8 cellular contexts compared by ENCODE assay signal in genomic region chr18:9613550-9614400, GRCh38. TPM values are rescaled to one million over a fixed set of nuclear protein-coding genes. Genes with fewer than 3 reads are reported as not detected.
DNase-seq lines count a peak whose midpoint lies in the region; ATAC-seq and TF ChIP-seq lines count a peak whose summit lies in the region.

No MANE protein-coding gene starts in this region.

- DNase-seq in Ammon's horn (ENCODE audit: low spot score) = peak; percentile 52
- DNase-seq in activated T-helper 2 cell treated with anti-CD3 and anti-CD28 coated beads, Interferon-gamma antibody, Interleukin-2, Interleukin-4, amounts not matched to agents 10 μg/mL and 5 μg/mL and 100 μg/mL, durations not matched to agents 14 hours and 24 hours and 36 hours (ENCODE audit: low spot score) = peak; percentile 29
- peak; percentile 47 for DNase-seq in fibroblast of pulmonary artery (ENCODE audit: low read depth)
- peak; percentile 44 for DNase-seq in natural killer cell

- H3K4me1 ChIP-seq in OCI-LY1 (ENCODE audit: insufficient read depth, low read length, severe bottlenecking) (peaks cover 20% of the 10 kb centered on the region), subcutaneous abdominal adipose tissue (ENCODE audit: control insufficient read depth in 5 of 5, insufficient read depth in 5 of 5, low read length in 5 of 5) (peaks cover 8 to 23% (median 21%) of the 10 kb centered on the region in 5 donors)

- peaks cover 10% of the 10 kb centered on the region; the same call in 1 of the 2 replicates for H3F3A ChIP-seq in OCI-LY1 (ENCODE audit: insufficient read depth, low read length)

- no peaks in the 10 kb centered on the region for H3K9me3 ChIP-seq in OCI-LY1 (ENCODE audit: low read length)
- H3K9me3 ChIP-seq in subcutaneous abdominal adipose tissue (ENCODE audit: control insufficient read depth in 5 of 5, low read length in 5 of 5) = no peaks in the 10 kb centered on the region

- TF ChIP-seq CTCF in OCI-LY1 (IDR thresholded peaks at IDR 0.05; ENCODE audit: low read length) (no peak), fibroblast of pulmonary artery (IDR thresholded peaks at IDR 0.05; ENCODE audit: low read length, missing control alignments) (no peak), natural killer cell (IDR thresholded peaks at IDR 0.05) (no peak)

- H3K4me3 ChIP-seq in OCI-LY1 (ENCODE audit: low read depth, low read length, poor library complexity, severe bottlenecking) (peak overlapping the region; percentile 68), fibroblast of pulmonary artery (replicated peaks; ENCODE audit: low read depth, low read length) (peak overlapping the region; percentile 83), subcutaneous abdominal adipose tissue (ENCODE audit: low read depth in 1 of 5, low read length in 5 of 5) (peak overlapping the region; percentile 76 to 89 (median 79))

- H4K20me1 ChIP-seq in OCI-LY1 (ENCODE audit: insufficient read depth, low read length) = no peaks in the 10 kb centered on the region

- no peaks in the 10 kb centered on the region for H3K9me3 Mint-ChIP-seq in activated T-helper 2 cell treated with anti-CD3 and anti-CD28 coated beads, Interferon-gamma antibody, Interleukin-2, Interleukin-4, amounts not matched to agents 10 μg/mL and 5 μg/mL and 100 μg/mL, durations not matched to agents 14 hours and 24 hours and 36 hours
- H3K9me3 Mint-ChIP-seq in natural killer cell = no peaks in the 10 kb centered on the region

- no peaks in the 10 kb centered on the region for H3K9me2 ChIP-seq in OCI-LY1 (ENCODE audit: low read depth, low read length)

- H3K27ac Mint-ChIP-seq in activated T-helper 2 cell treated with anti-CD3 and anti-CD28 coated beads, Interferon-gamma antibody, Interleukin-2, Interleukin-4, amounts not matched to agents 10 μg/mL and 5 μg/mL and 100 μg/mL, durations not matched to agents 14 hours and 24 hours and 36 hours = peak overlapping the region; percentile 77
- H3K27ac Mint-ChIP-seq in natural killer cell = peak overlapping the region; percentile 90 to 91

- peaks cover 22% of the 10 kb centered on the region for H3K79me2 ChIP-seq in OCI-LY1 (ENCODE audit: insufficient read depth, low read length)

- H3K27me3 ChIP-seq in OCI-LY1 (ENCODE audit: insufficient read depth, low read length) (no peaks in the 10 kb centered on the region), subcutaneous abdominal adipose tissue (ENCODE audit: control insufficient read depth in 5 of 5, insufficient read depth in 4 of 5, low read length in 5 of 5) (no peaks in the 10 kb centered on the region)

- peak overlapping the region; percentile 93 for H3K4me3 Mint-ChIP-seq in activated T-helper 2 cell treated with anti-CD3 and anti-CD28 coated beads, Interferon-gamma antibody, Interleukin-2, Interleukin-4, amounts not matched to agents 10 μg/mL and 5 μg/mL and 100 μg/mL, durations not matched to agents 14 hours and 24 hours and 36 hours (ENCODE audit: low read depth)
- H3K4me3 Mint-ChIP-seq in natural killer cell = peak overlapping the region; percentile 96

- H3K27me3 Mint-ChIP-seq in activated T-helper 2 cell treated with anti-CD3 and anti-CD28 coated beads, Interferon-gamma antibody, Interleukin-2, Interleukin-4, amounts not matched to agents 10 μg/mL and 5 μg/mL and 100 μg/mL, durations not matched to agents 14 hours and 24 hours and 36 hours (ENCODE audit: low read depth) = peaks cover 24% of the 10 kb centered on the region
- no peaks in the 10 kb centered on the region for H3K27me3 Mint-ChIP-seq in natural killer cell (ENCODE audit: low read depth in 2 of 2)

- peak overlapping the region; percentile 73 for H3K4me2 ChIP-seq in OCI-LY1 (ENCODE audit: low read length)

- peak; percentile 32 for ATAC-seq in GM19023 (IDR thresholded peaks at IDR 0.05; ENCODE audit: unreplicated experiment)
- peak; percentile 29 for ATAC-seq in HG03139 (IDR thresholded peaks at IDR 0.05; ENCODE audit: unreplicated experiment)
- peak; percentile 31 to 35 (median 32) for ATAC-seq in natural killer cell

- H3K9ac ChIP-seq in OCI-LY1 (ENCODE audit: low read length) (peak overlapping the region; percentile 67), subcutaneous abdominal adipose tissue (ENCODE audit: low read length in 5 of 5) (peak overlapping the region; percentile 68 to 95 (median 91))

- H3K36me3 ChIP-seq in OCI-LY1 (ENCODE audit: insufficient read depth, low read length) (peaks cover 8% of the 10 kb centered on the region), subcutaneous abdominal adipose tissue (ENCODE audit: control insufficient read depth in 5 of 5, insufficient read depth in 5 of 5, low read length in 5 of 5) (peaks cover 0 to 5% (median 4%) of the 10 kb centered on the region in 5 donors)

- H3K36me3 Mint-ChIP-seq in activated T-helper 2 cell treated with anti-CD3 and anti-CD28 coated beads, Interferon-gamma antibody, Interleukin-2, Interleukin-4, amounts not matched to agents 10 μg/mL and 5 μg/mL and 100 μg/mL, durations not matched to agents 14 hours and 24 hours and 36 hours (ENCODE audit: low read depth) = peaks cover 22% of the 10 kb centered on the region
- H3K36me3 Mint-ChIP-seq in natural killer cell = no peaks in the 10 kb centered on the region

- H3K27ac ChIP-seq in OCI-LY1 (ENCODE audit: low read depth, low read length, poor library complexity, severe bottlenecking) (peak overlapping the region; percentile 1), subcutaneous abdominal adipose tissue (ENCODE audit: low read depth, low read length) (peak overlapping the region; percentile 84)

- intact Hi-C loops in activated T-helper 2 cell treated with anti-CD3 and anti-CD28 coated beads, Interferon-gamma antibody, Interleukin-2, Interleukin-4, amounts not matched to agents 10 μg/mL and 5 μg/mL and 100 μg/mL, durations not matched to agents 14 hours and 24 hours and 36 hours (cut with micrococcal nuclease) = loop anchor here (2.0 to 10.0 kb wide), 9 partner anchors 59 to 911 kb away; partner anchors contain the start of genes RAB31, RALBP1 and TWSG1
- intact Hi-C loops in natural killer cell (cut with micrococcal nuclease) = loop anchor here (2.0 to 10.0 kb wide), 3 partner anchors 59 to 301 kb away; partner anchors contain the start of genes RALBP1 and VAPA

- peaks cover 43% of the 10 kb centered on the region for H3K4me1 Mint-ChIP-seq in activated T-helper 2 cell treated with anti-CD3 and anti-CD28 coated beads, Interferon-gamma antibody, Interleukin-2, Interleukin-4, amounts not matched to agents 10 μg/mL and 5 μg/mL and 100 μg/mL, durations not matched to agents 14 hours and 24 hours and 36 hours (ENCODE audit: low read depth)
- peaks cover 45 to 46% of the 10 kb centered on the region in 2 donors for H3K4me1 Mint-ChIP-seq in natural killer cell

- no peak overlapping the region for H2AFZ ChIP-seq in OCI-LY1 (ENCODE audit: low read length)

RNA-seq across cellular contexts. Expression of gene PPP4R1, which starts 0.6 kb away (rescaled TPM):
- 44.3 and 48.8 TPM in 2 replicates for total RNA-seq in activated T-helper 2 cell treated with anti-CD3 and anti-CD28 coated beads, Interferon-gamma antibody, Interleukin-2, Interleukin-4, amounts not matched to agents 10 μg/mL and 5 μg/mL and 100 μg/mL, durations not matched to agents 14 hours and 24 hours and 36 hours
- total RNA-seq in natural killer cell = 100 to 1,000 TPM in 1 of 3 donors, 10 to 100 TPM in 2; 60.5 to 108 (median 72.6) TPM

Comparison
In these comparisons a context has a peak if more than half of its experiments do, and no peak if none do; other contexts are left out.
1. Peak in every context shown above with its lines: DNase-seq, ATAC-seq, H3K4me3 ChIP-seq and H3K27ac ChIP-seq.